Comparison of ENCODE assay signal across 12 cellular contexts in the genomic region with DNA sequence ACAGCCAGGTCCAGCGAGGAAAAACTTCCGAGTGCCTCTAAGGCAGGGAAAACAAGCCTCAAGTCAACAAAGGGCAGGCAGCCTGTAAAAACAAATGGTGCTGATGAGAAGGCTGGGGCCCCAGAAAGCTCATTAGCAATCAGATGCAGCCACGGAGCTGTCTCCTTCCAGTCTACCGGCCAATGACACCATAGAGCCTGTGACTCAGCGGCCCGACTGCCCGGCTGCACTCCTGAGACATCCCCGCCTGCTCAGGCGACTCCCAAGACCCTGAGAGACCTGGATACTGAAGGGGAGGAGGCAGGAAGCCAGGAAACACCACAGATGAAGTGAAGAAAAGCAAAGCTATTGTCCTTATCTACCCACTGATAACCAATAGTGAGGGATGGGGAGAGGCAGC.
DNase-seq lines count a peak whose midpoint lies in the region; ATAC-seq and TF ChIP-seq lines count a peak whose summit lies in the region.
"Had no signal": no experiment of that assay in that cellular context is flagged by ENCODE, and none has a peak within 500 bp of the region (broad histone marks: within the 10 kb centered on the region; RNA-seq: fewer than 3 reads in every experiment).

No MANE protein-coding gene starts in this region.

- H3F3A ChIP-seq in neural progenitor cell (ENCODE audit: low read depth), result peaks cover 3% of the 10 kb centered on the region

- DNase-seq in EL (peak; percentile 2), RPMI7951 (ENCODE audit: low read depth) (peak; percentile 17), foreskin keratinocyte (no peak), neural progenitor cell (ENCODE audit: low spot score) (peak; percentile 68), OCI-LY7 (ENCODE audit: low spot score) (no peak), esophagus muscularis mucosa (ENCODE audit: extremely low spot score) (no peak)
- DNase-seq: naive B cell, PC-3 had no signal

- no peak overlapping the region for H3K27ac ChIP-seq in foreskin keratinocyte
- no peak overlapping the region for H3K27ac ChIP-seq in neural progenitor cell
- no peak overlapping the region for H3K27ac ChIP-seq in OCI-LY7 (ENCODE audit: low read depth, low read length, poor library complexity, severe bottlenecking)
- no peak overlapping the region for H3K27ac ChIP-seq in esophagus muscularis mucosa (replicated peaks in 1 of 4)
- H3K27ac ChIP-seq: KMS-11 had no signal

- no peaks in the 10 kb centered on the region for H3K36me3 Mint-ChIP-seq in neural progenitor cell

- H3K4me3 ChIP-seq in neural progenitor cell (peak overlapping the region; percentile 0), OCI-LY7 (ENCODE audit: low read depth, low read length, poor library complexity, severe bottlenecking) (no peak overlapping the region), esophagus muscularis mucosa (no peak overlapping the region)

- H3K9me3 Mint-ChIP-seq in neural progenitor cell, result no peaks in the 10 kb centered on the region

- no peaks in the 10 kb centered on the region for H3K9me2 ChIP-seq in OCI-LY7 (ENCODE audit: insufficient read depth, low read length)

- H4K20me1 ChIP-seq in neural progenitor cell (ENCODE audit: low read depth) (no peaks in the 10 kb centered on the region), OCI-LY7 (ENCODE audit: insufficient read depth, low read length) (no peaks in the 10 kb centered on the region)

- CTCF ChIA-PET in OCI-LY7 (lab: Charles Lee; ENCODE audit: unreplicated experiment), result no interaction called here

- intact Hi-C loops in OCI-LY7 (cut with micrococcal nuclease; ENCODE audit: unreplicated experiment), result no loop called here
- intact Hi-C loops in esophagus muscularis mucosa (cut with DNase I), result no loop called here

- no peak overlapping the region for H3K9ac ChIP-seq in neural progenitor cell
- H3K9ac ChIP-seq: KMS-11 had no signal

- no peak for TF ChIP-seq POLR2A in esophagus muscularis mucosa (IDR thresholded peaks at IDR 0.05; ENCODE audit: low read depth)

- H3K36me3 ChIP-seq in neural progenitor cell (no peaks in the 10 kb centered on the region), OCI-LY7 (ENCODE audit: insufficient read depth, low read length) (no peaks in the 10 kb centered on the region), esophagus muscularis mucosa (no peaks in the 10 kb centered on the region)

- ATAC-seq in foreskin keratinocyte (peak; percentile 81), HG02970 (IDR thresholded peaks at IDR 0.05; ENCODE audit: low FRiP score, unreplicated experiment) (no peak), GM18519 (IDR thresholded peaks at IDR 0.05; ENCODE audit: low FRiP score, unreplicated experiment) (no peak)
- ATAC-seq: PC-3 had no signal

- no peaks in the 10 kb centered on the region for H3K27me3 Mint-ChIP-seq in neural progenitor cell (ENCODE audit: insufficient read depth, low read depth)
- H3K27me3 Mint-ChIP-seq: B cell had no signal

- H3K79me2 ChIP-seq in neural progenitor cell (ENCODE audit: low read depth) (no peaks in the 10 kb centered on the region), OCI-LY7 (ENCODE audit: insufficient read depth, low read depth, low read length) (no peaks in the 10 kb centered on the region)

- no peak for TF ChIP-seq CTCF in foreskin keratinocyte (conservative IDR thresholded peaks at IDR 0.05)
- no peak for TF ChIP-seq CTCF in neural progenitor cell (IDR thresholded peaks at IDR 0.05)
- no peak for TF ChIP-seq CTCF in OCI-LY7 (conservative IDR thresholded peaks at IDR 0.05; ENCODE audit: low read length)
- TF ChIP-seq CTCF in esophagus muscularis mucosa (IDR thresholded peaks at IDR 0.05), result no peak

- no peak overlapping the region for H3K4me3 Mint-ChIP-seq in neural progenitor cell
- H3K4me3 Mint-ChIP-seq: B cell, naive B cell had no signal

- 42% methylated on average over 9 of the region's 9 CpGs for WGBS in esophagus muscularis mucosa

- BruUV-seq in OCI-LY7 (replicated peaks; lab: Mats Ljungman, UMichigan), result no TSS peak

- H3K4me2 ChIP-seq in neural progenitor cell (peak overlapping the region; percentile 34), OCI-LY7 (ENCODE audit: low read length) (no peak overlapping the region)
- H3K4me2 ChIP-seq: KMS-11 had no signal

- peaks cover 18% of the 10 kb centered on the region for H3K4me1 Mint-ChIP-seq in neural progenitor cell
- H3K4me1 Mint-ChIP-seq: B cell, naive B cell had no signal

- TF ChIP-seq EP300 in esophagus muscularis mucosa (IDR thresholded peaks at IDR 0.05), result no peak

- H3K9me3 ChIP-seq in neural progenitor cell (ENCODE audit: low read depth), result no peaks in the 10 kb centered on the region
- no peaks in the 10 kb centered on the region for H3K9me3 ChIP-seq in OCI-LY7 (ENCODE audit: low read length)
- H3K9me3 ChIP-seq in esophagus muscularis mucosa, result no peaks in the 10 kb centered on the region

- H3K27me3 ChIP-seq in foreskin keratinocyte (peaks cover 13% of the 10 kb centered on the region), neural progenitor cell (no peaks in the 10 kb centered on the region), esophagus muscularis mucosa (no peaks in the 10 kb centered on the region)

- H3K4me1 ChIP-seq in foreskin keratinocyte (no peaks in the 10 kb centered on the region), neural progenitor cell (peaks cover 16% of the 10 kb centered on the region), OCI-LY7 (ENCODE audit: insufficient read depth, low read length, poor library complexity, severe bottlenecking) (no peaks in the 10 kb centered on the region), esophagus muscularis mucosa (no peaks in the 10 kb centered on the region)

- POLR2A ChIA-PET in OCI-LY7 (lab: Charles Lee), result no interaction called here

- H3K27ac Mint-ChIP-seq in neural progenitor cell, result no peak overlapping the region
- H3K27ac Mint-ChIP-seq: B cell, naive B cell had no signal

- H2AFZ ChIP-seq in neural progenitor cell (replicated peaks) (peak overlapping the region; percentile 55), OCI-LY7 (ENCODE audit: low read length) (no peak overlapping the region)

Comparison
In these comparisons a context has a peak if more than half of its experiments do, and no peak if none do; other contexts are left out.
1. DNase-seq: peak in EL (single experiment), RPMI7951 (single experiment) and neural progenitor cell (single experiment); none in foreskin keratinocyte (0 of 2), OCI-LY7 (single experiment) and esophagus muscularis mucosa (single experiment).